Comparison of ENCODE assay signal across 17 cellular contexts in genomic region chr4:145505945-145506344, GRCh38.
"Had no signal": no experiment of that assay in that cellular context is flagged by ENCODE, and none has a peak within 500 bp of the region (broad histone marks: within the 10 kb centered on the region; RNA-seq: fewer than 3 reads in every experiment).

No MANE protein-coding gene starts in this region.

- H3K9ac ChIP-seq: neural progenitor cell had no signal

- H3K36me3 ChIP-seq: esophagus muscularis mucosa, gastrocnemius medialis, heart right ventricle, left lung, lower lobe of right lung, neural progenitor cell, ovary had no signal

- H2AFZ ChIP-seq: neural progenitor cell had no signal

- DNase-seq: cortex of kidney; dorsolateral prefrontal cortex; effector CD8-positive, alpha-beta T cell; gastrocnemius medialis; heart right ventricle; left lung; lower lobe of right lung; natural killer cell; nucleus accumbens; ovary; right cardiac atrium; stimulated activated CD4-positive, alpha-beta T cell treated with anti-CD3 and anti-CD28 coated beads, Interleukin-2, amount 100 ng/mL, for 48 hours; stimulated activated naive CD4-positive, alpha-beta T cell treated with Interleukin-2 at 50 U/mL for 16 hours; trophoblast cell had no signal

- H3K4me3 ChIP-seq: dorsolateral prefrontal cortex, esophagus muscularis mucosa, gastrocnemius medialis, heart right ventricle, left lung, lower lobe of right lung, neural progenitor cell, ovary, smooth muscle cell had no signal

- H3K9me3 ChIP-seq: gastrocnemius medialis, left lung, lower lobe of right lung, ovary had no signal

- H3K27ac ChIP-seq: dorsolateral prefrontal cortex, esophagus muscularis mucosa, left lung, lower lobe of right lung, neural progenitor cell, ovary had no signal

- H3K4me2 ChIP-seq: neural progenitor cell, smooth muscle cell had no signal

- ATAC-seq: gastrocnemius medialis, heart right ventricle, left lung, lower lobe of right lung, natural killer cell, right cardiac atrium had no signal

- H3K27me3 ChIP-seq: dorsolateral prefrontal cortex, esophagus muscularis mucosa, gastrocnemius medialis, heart right ventricle, left lung, neural progenitor cell, ovary had no signal
